In genomic region chr16:80717611-80718010, GRCh38 we compare ENCODE assay signal across 1 cellular context.
A peak's percentile ranks its signal among the peaks of the same experiment; 100 is the strongest.
TF ChIP-seq lines count a peak whose summit lies in the region.

No MANE protein-coding gene starts in this region.

TF ChIP-seq in liver, 16 proteins besides CTCF, POLR2A, EP300 and RAD21 (continued from another document):
- TF ChIP-seq HNF4A (conservative IDR thresholded peaks at IDR 0.05) (peak; percentile 17 to 73), HNF4G (IDR thresholded peaks at IDR 0.05) (peak; percentile 22), GABPA (IDR thresholded peaks at IDR 0.05 in 1 of 2, conservative IDR thresholded peaks at IDR 0.05 in 1 of 2) (no peak), ATF3 (IDR thresholded peaks at IDR 0.05) (no peak), YY1 (IDR thresholded peaks at IDR 0.05) (no peak), FOXA2 (IDR thresholded peaks at IDR 0.05) (no peak), NR2F2 (IDR thresholded peaks at IDR 0.05) (no peak), JUND (IDR thresholded peaks at IDR 0.05) (no peak), SP1 (IDR thresholded peaks at IDR 0.05) (peak; percentile 76), MAX (IDR thresholded peaks at IDR 0.05) (no peak), RXRA (IDR thresholded peaks at IDR 0.05) (peak in 1 of 2 donors; percentile 54), TAF1 (conservative IDR thresholded peaks at IDR 0.05) (no peak), FOXA1 (IDR thresholded peaks at IDR 0.05) (no peak), ZBTB33 (IDR thresholded peaks at IDR 0.05) (no peak), EGR1 (IDR thresholded peaks at IDR 0.05; ENCODE audit: low read depth in 2 of 2) (no peak)
TF ChIP-seq in liver: peak in this region for 4.
